In genomic region chr9:136243631-136244030, GRCh38 we compare ENCODE assay signal across 13 cellular contexts. TPM values are rescaled to one million over a fixed set of nuclear protein-coding genes. Genes with fewer than 3 reads are reported as not detected.
A peak's percentile ranks its signal among the peaks of the same experiment; 100 is the strongest.
DNase-seq lines count a peak whose midpoint lies in the region; ATAC-seq and TF ChIP-seq lines count a peak whose summit lies in the region.
"Had no signal": no experiment of that assay in that cellular context is flagged by ENCODE, and none has a peak within 500 bp of the region (broad histone marks: within the 10 kb centered on the region; RNA-seq: fewer than 3 reads in every experiment).

No MANE protein-coding gene starts in this region.

- peaks cover 28% of the 10 kb centered on the region for H3K4me1 ChIP-seq in CD8-positive, alpha-beta memory T cell (ENCODE audit: insufficient read depth, low read length)
- peaks cover 16 to 24% of the 10 kb centered on the region in 2 experiments for H3K4me1 ChIP-seq in HCT116 (ENCODE audit: control insufficient read depth in 1 of 2, insufficient read depth in 2 of 2, low read length in 2 of 2)

- no peak overlapping the region for H2AFZ ChIP-seq in HCT116 (ENCODE audit: low read depth, low read length, poor library complexity, severe bottlenecking)
- H2AFZ ChIP-seq: parathyroid adenoma had no signal

- H3K27me3 Mint-ChIP-seq in CD8-positive, alpha-beta memory T cell = no peaks in the 10 kb centered on the region
- H3K27me3 Mint-ChIP-seq in WTC11 (ENCODE audit: low read depth) (peaks cover 7% of the 10 kb centered on the region), mesothelial cell of epicardium (ENCODE audit: low read depth) (no peaks in the 10 kb centered on the region)

- H3K27ac Mint-ChIP-seq in CD8-positive, alpha-beta memory T cell = peak overlapping the region in 7 of 8 donors; percentile 34 to 95 (median 85)
- peak overlapping the region; percentile 57 for H3K27ac Mint-ChIP-seq in WTC11
- H3K27ac Mint-ChIP-seq in mesothelial cell of epicardium = no peak overlapping the region

- CTCF ChIA-PET in CD8-positive, alpha-beta memory T cell (lab: Charles Lee) = no interaction called here
- CTCF ChIA-PET in HCT116 (lab: Charles Lee) (no interaction called here), WTC11 (lab: Charles Lee) (interaction anchor here (0.6 to 1.1 kb wide), 4 partner anchors 24 to 105 kb away, joined by 3 to 5 read pairs (median 4); no protein-coding TSS in a partner anchor)

- POLR2A ChIA-PET in CD8-positive, alpha-beta memory T cell (lab: Charles Lee) = no interaction called here
- POLR2A ChIA-PET in HCT116 (lab: Charles Lee) (interaction anchor here (1.4 kb wide), 1 partner anchor 24 kb away, joined by 3 read pairs; no protein-coding TSS in a partner anchor), WTC11 (lab: Charles Lee) (interaction anchor here (0.9 kb wide), 1 partner anchor 24 kb away, joined by 3 read pairs; no protein-coding TSS in a partner anchor)

- H3K4me1 Mint-ChIP-seq in CD8-positive, alpha-beta memory T cell = peaks cover 26 to 42% (median 33%) of the 10 kb centered on the region in 3 donors
- H3K4me1 Mint-ChIP-seq in WTC11 (peaks cover 37% of the 10 kb centered on the region), mesothelial cell of epicardium (peaks cover 27% of the 10 kb centered on the region)

- TF ChIP-seq CTCF in HCT116 (IDR thresholded peaks at IDR 0.05 in 2 of 3, conservative IDR thresholded peaks at IDR 0.05 in 1 of 3; ENCODE audit: borderline replicate concordance in 1 of 3, insufficient read depth in 1 of 3, low read depth in 2 of 3, low read length in 2 of 3) = no peak
- TF ChIP-seq CTCF in WTC11 (IDR thresholded peaks at IDR 0.05) = no peak
- no peak for TF ChIP-seq CTCF in mesothelial cell of epicardium (IDR thresholded peaks at IDR 0.05; ENCODE audit: unreplicated experiment)

- RAD21 ChIA-PET in HCT116 (lab: Charles Lee; ENCODE audit: low non-redundant PET in 1 of 2, low total read pairs in 2 of 2, uncharacterized antibody in 2 of 2, unreplicated experiment in 2 of 2) = no interaction called here

- H3K27ac ChIP-seq in CD8-positive, alpha-beta memory T cell (ENCODE audit: low read depth, low read length) = no peak overlapping the region
- H3K27ac ChIP-seq in HCT116 (ENCODE audit: low read depth, low read length) = no peak overlapping the region
- H3K27ac ChIP-seq: parathyroid adenoma had no signal

- no peak overlapping the region for H3K4me3 ChIP-seq in CD8-positive, alpha-beta memory T cell (ENCODE audit: low read length)
- H3K4me3 ChIP-seq in HCT116 (replicated peaks in 1 of 2; ENCODE audit: low read depth in 1 of 2, low read length in 2 of 2) = no peak overlapping the region

- TSS peak; percentile 63 for BruUV-seq in HCT116 (replicated peaks; lab: Mats Ljungman, UMichigan)

- ATAC-seq in HCT116 = no peak
- ATAC-seq in WTC11 = no peak
- ATAC-seq in Right ventricle myocardium superior (ENCODE audit: poor library complexity) = no peak

- no peak for TF ChIP-seq RAD21 in HCT116 (IDR thresholded peaks at IDR 0.05; ENCODE audit: low read depth)

- intact Hi-C loops in HCT116 (cut with micrococcal nuclease) = no loop called here
- intact Hi-C loops in Right ventricle myocardium superior (cut with DNase I) = no loop called here

- H3K27me3 ChIP-seq in CD8-positive, alpha-beta memory T cell (ENCODE audit: insufficient read depth, low read length, poor library complexity, severe bottlenecking) = no peaks in the 10 kb centered on the region
- H3K27me3 ChIP-seq in HCT116 (ENCODE audit: insufficient read depth, low read length) = no peaks in the 10 kb centered on the region
- H3K27me3 ChIP-seq: tibial nerve had no signal

- no peaks in the 10 kb centered on the region for H3K9me3 ChIP-seq in CD8-positive, alpha-beta memory T cell (ENCODE audit: low read length)
- H3K9me3 ChIP-seq in HCT116 (ENCODE audit: control insufficient read depth in 1 of 2, insufficient read depth in 1 of 2, low read depth in 1 of 2, low read length in 2 of 2) = no peaks in the 10 kb centered on the region
- H3K9me3 ChIP-seq: tibial nerve had no signal

- peaks cover 7% of the 10 kb centered on the region; the same call in 1 of the 2 replicates for H4K20me1 ChIP-seq in HCT116 (ENCODE audit: insufficient read depth)

- H3K9me2 ChIP-seq in HCT116 (ENCODE audit: insufficient read depth) = no peaks in the 10 kb centered on the region

- peak overlapping the region; percentile 81; the same call in 1 of the 2 replicates for H3K9ac ChIP-seq in HCT116 (ENCODE audit: low read length)
- H3K9ac ChIP-seq: parathyroid adenoma had no signal

- H3K36me3 ChIP-seq in CD8-positive, alpha-beta memory T cell (ENCODE audit: insufficient read depth, low read length) = no peaks in the 10 kb centered on the region
- peaks cover 0 to 13% of the 10 kb centered on the region in 2 experiments; a peak in 1 of 4 replicates for H3K36me3 ChIP-seq in HCT116 (ENCODE audit: control insufficient read depth in 1 of 2, insufficient read depth in 2 of 2, low read length in 2 of 2)
- H3K36me3 ChIP-seq: tibial nerve had no signal

- peaks cover 0 to 6% (median 0%) of the 10 kb centered on the region in 3 donors for H3K36me3 Mint-ChIP-seq in CD8-positive, alpha-beta memory T cell
- no peaks in the 10 kb centered on the region for H3K36me3 Mint-ChIP-seq in WTC11
- H3K36me3 Mint-ChIP-seq in mesothelial cell of epicardium = no peaks in the 10 kb centered on the region

- DNase-seq in CD8-positive, alpha-beta memory T cell = no peak
- no peak for DNase-seq in HCT116 (ENCODE audit: low read depth, low spot score)
- DNase-seq in WTC11 (ENCODE audit: low spot score) = no peak
- DNase-seq in mesothelial cell of epicardium (ENCODE audit: low spot score in 2 of 2, unreplicated experiment in 2 of 2) = no peak
- no peak for DNase-seq in NCI-H345 (lab: John Stamatoyannopoulos, UW)
- no peak for DNase-seq in stimulated activated CD4-positive, alpha-beta T cell treated with anti-CD3 and anti-CD28 coated beads, Interleukin-15, amount 100 ng/mL, for 24 hours
- DNase-seq in Right ventricle myocardium superior = no peak
- no peak for DNase-seq in COLO668 (lab: John Stamatoyannopoulos, UW; ENCODE audit: unreplicated experiment)
- DNase-seq: NCI-H146 had no signal

- peak overlapping the region; percentile 51 to 96 (median 92) for H3K4me3 Mint-ChIP-seq in CD8-positive, alpha-beta memory T cell
- peak overlapping the region; percentile 92 for H3K4me3 Mint-ChIP-seq in WTC11
- peak overlapping the region; percentile 78 for H3K4me3 Mint-ChIP-seq in mesothelial cell of epicardium

- no peak for TF ChIP-seq POLR2A in HCT116 (IDR thresholded peaks at IDR 0.05; ENCODE audit: borderline replicate concordance, extremely low read depth, insufficient read depth, insufficient read length)

- no peaks in the 10 kb centered on the region for H3K9me3 Mint-ChIP-seq in CD8-positive, alpha-beta memory T cell
- H3K9me3 Mint-ChIP-seq in WTC11 = no peaks in the 10 kb centered on the region
- no peaks in the 10 kb centered on the region for H3K9me3 Mint-ChIP-seq in mesothelial cell of epicardium

- peaks cover 68% of the 10 kb centered on the region for H3K79me2 ChIP-seq in HCT116 (ENCODE audit: insufficient read depth, low read length)

- H3K4me2 ChIP-seq in HCT116 (ENCODE audit: low read length) = peak overlapping the region; percentile 82

TF ChIP-seq in HCT116, 20 proteins besides CTCF, POLR2A, EP300 and RAD21:
- TF ChIP-seq SRF (IDR thresholded peaks at IDR 0.05; ENCODE audit: low read depth) (no peak), SIN3A (IDR thresholded peaks at IDR 0.05; ENCODE audit: low read depth) (no peak), EZH2 (IDR thresholded peaks at IDR 0.05) (no peak)

TF ChIP-seq in WTC11, 78 proteins besides CTCF, POLR2A, EP300 and RAD21 (continues in another document):
- TF ChIP-seq ATF1 (CRISPR knock-in tag; IDR thresholded peaks at IDR 0.05) (no peak), NFYB (CRISPR knock-in tag; conservative IDR thresholded peaks at IDR 0.05; ENCODE audit: low read depth) (no peak), E2F1 (CRISPR knock-in tag; IDR thresholded peaks at IDR 0.05) (no peak), TP53 (CRISPR knock-in tag; IDR thresholded peaks at IDR 0.05) (no peak), RELA (CRISPR knock-in tag; IDR thresholded peaks at IDR 0.05; ENCODE audit: borderline replicate concordance) (no peak), ESRRA (CRISPR knock-in tag; IDR thresholded peaks at IDR 0.05; ENCODE audit: borderline replicate concordance) (no peak), PREB (CRISPR knock-in tag; IDR thresholded peaks at IDR 0.05; ENCODE audit: borderline replicate concordance) (no peak)

RNA-seq across cellular contexts. Expression of gene QSOX2, which starts 2.0 kb away (rescaled TPM):
- total RNA-seq in CD8-positive, alpha-beta memory T cell = 10 to 100 TPM; 14.6 to 15.3 TPM
- polyA plus RNA-seq in CD8-positive, alpha-beta memory T cell = 0.66 TPM
- 34.6 TPM for total RNA-seq in HCT116 (2021; ENCODE audit: unreplicated experiment)
- 18.1 and 23.6 TPM in 2 replicates for polyA plus RNA-seq in HCT116 (2012)
- total RNA-seq in WTC11 (2021) = 31.7 to 33.4 TPM (median 33.2 TPM) in 3 replicates
- 16.8 to 17.0 TPM (median 17.0 TPM) in 3 replicates for total RNA-seq in mesothelial cell of epicardium
- 7.7 TPM for total RNA-seq in Right ventricle myocardium superior

RNA-seq across cellular contexts. Expression of gene LHX3, which starts 38.7 kb away (rescaled TPM):
- total RNA-seq in CD8-positive, alpha-beta memory T cell = not detected
- not detected for polyA plus RNA-seq in CD8-positive, alpha-beta memory T cell
- not detected for total RNA-seq in HCT116 (2021; ENCODE audit: unreplicated experiment)
- 0.05 and 0.09 TPM in 2 replicates for polyA plus RNA-seq in HCT116 (2012)
- total RNA-seq in WTC11 (2021) = 0.11 TPM in 1 of 3 replicates, not detected in the others
- not detected in 3 replicates for total RNA-seq in mesothelial cell of epicardium
- not detected for total RNA-seq in Right ventricle myocardium superior
- total RNA-seq: bronchial epithelial cell, RPMI7951, tibial nerve had no signal
